ENCODE assay signal across 8 cellular contexts in genomic region chr9:86350006-86350755, GRCh38. TPM values are rescaled to one million over a fixed set of nuclear protein-coding genes. Genes with fewer than 3 reads are reported as not detected.
A peak's percentile ranks its signal among the peaks of the same experiment; 100 is the strongest.
DNase-seq lines count a peak whose midpoint lies in the region; ATAC-seq, FAIRE-seq and TF ChIP-seq lines count a peak whose summit lies in the region.

No MANE protein-coding gene starts in this region.

- peak overlapping the region; percentile 14 for H3K27ac Mint-ChIP-seq in activated T-cell treated with anti-CD3 and anti-CD28 coated beads, Interleukin-2, amount 50 U/mL, for 24 hours

- H3K79me2 ChIP-seq in GM12878 (ENCODE audit: control insufficient read depth, insufficient read depth, low read length) = peaks cover 78% of the 10 kb centered on the region

- SMC1A ChIA-PET in GM12878 (lab: Charles Lee; ENCODE audit: uncharacterized antibody, unreplicated experiment) = interaction anchor here (0.9 to 3.4 kb wide), 5 partner anchors 11 to 68 kb away, joined by 3 to 51 read pairs (median 3); partner anchors contain the start of gene ISCA1

- CTCF ChIA-PET in GM12878 (lab: Yijun Ruan, JAX) = interaction anchor here (0.6 to 3.7 kb wide), 3 partner anchors 10 to 154 kb away, joined by 3 to 20 read pairs (median 3); no protein-coding TSS in a partner anchor

- H3K9me3 ChIP-seq in GM12878 (replicated peaks; ENCODE audit: control insufficient read depth, insufficient read depth, low read length) = no peaks in the 10 kb centered on the region
- H3K9me3 ChIP-seq in suprapubic skin = no peaks in the 10 kb centered on the region
- H3K9me3 ChIP-seq in effector memory CD4-positive, alpha-beta T cell (ENCODE audit: control insufficient read depth, low read length) = no peaks in the 10 kb centered on the region

- peaks cover 82% of the 10 kb centered on the region for H3K36me3 Mint-ChIP-seq in activated T-cell treated with anti-CD3 and anti-CD28 coated beads, Interleukin-2, amount 50 U/mL, for 24 hours (ENCODE audit: low read depth)

- H3K4me3 ChIP-seq in GM12878 (peak overlapping the region; percentile 99), suprapubic skin (peak overlapping the region; percentile 86)
- no peak overlapping the region for H3K4me3 ChIP-seq in effector memory CD4-positive, alpha-beta T cell (ENCODE audit: insufficient read depth, low read depth, low read length, poor library complexity, severe bottlenecking)

- WGBS in GM12878 (ENCODE audit: insufficient coverage, insufficient replicate concordance, low lambda C conversion rate, missing lambda C conversion rate) = 19% methylated on average over 12 of the region's 12 CpGs
- WGBS in suprapubic skin = 78% methylated on average over 12 of the region's 12 CpGs

- H3K4me1 ChIP-seq in GM12878 (ENCODE audit: control insufficient read depth, insufficient read depth, low read length) (peaks cover 6% of the 10 kb centered on the region), suprapubic skin (peaks cover 73% of the 10 kb centered on the region)
- peaks cover 30% of the 10 kb centered on the region for H3K4me1 ChIP-seq in effector memory CD4-positive, alpha-beta T cell (ENCODE audit: control insufficient read depth, insufficient read depth, low read length, poor library complexity, severe bottlenecking)

- no TSS peak for BruUV-seq in GM12878 (replicated peaks; lab: Mats Ljungman, UMichigan)

- H2AFZ ChIP-seq in GM12878 (ENCODE audit: control insufficient read depth, low read depth, low read length) = no peak overlapping the region

- peak; percentile 22 for ATAC-seq in HG03457 (IDR thresholded peaks at IDR 0.05; ENCODE audit: unreplicated experiment)
- ATAC-seq in GM12878 = peak; percentile 51

- no peak for TF ChIP-seq RAD21 in GM12878 (IDR thresholded peaks at IDR 0.05; ENCODE audit: insufficient read depth, low read depth, low read length)

- H3K27me3 ChIP-seq in GM12878 (replicated peaks in 1 of 2; ENCODE audit: control insufficient read depth in 2 of 2, insufficient read depth in 2 of 2, low read length in 1 of 2) (no peaks in the 10 kb centered on the region), suprapubic skin (no peaks in the 10 kb centered on the region)
- H3K27me3 ChIP-seq in effector memory CD4-positive, alpha-beta T cell (replicated peaks; ENCODE audit: control insufficient read depth, insufficient read depth, low read length, poor library complexity, severe bottlenecking) = no peaks in the 10 kb centered on the region

- POLR2A ChIA-PET in GM12878 (lab: Charles Lee) = interaction anchor here (3.3 kb wide), 1 partner anchor 10 kb away, joined by 30 read pairs; no protein-coding TSS in a partner anchor

- H3K27ac ChIP-seq in GM12878 (ENCODE audit: control insufficient read depth, insufficient read depth) = peak overlapping the region; percentile 94
- H3K27ac ChIP-seq in suprapubic skin = no peak overlapping the region
- no peak overlapping the region for H3K27ac ChIP-seq in effector memory CD4-positive, alpha-beta T cell (ENCODE audit: insufficient read depth, low read length, poor library complexity, severe bottlenecking)

- TF ChIP-seq EP300 in GM12878 (IDR thresholded peaks at IDR 0.05; ENCODE audit: borderline replicate concordance in 1 of 2, control insufficient read depth in 1 of 2, low read depth in 2 of 2, low read length in 2 of 2) (peak in 1 of 2 experiments; percentile 50; a peak in 1 of 4 replicates), suprapubic skin (IDR thresholded peaks at IDR 0.05) (no peak)

- TF ChIP-seq POLR2A in GM12878 (IDR thresholded peaks at IDR 0.05; ENCODE audit: low read depth, low read length) (no peak), suprapubic skin (IDR thresholded peaks at IDR 0.05) (no peak)

- RAD21 ChIA-PET in GM12878 (lab: Charles Lee; ENCODE audit: unreplicated experiment) = interaction anchor here (1.2 to 3.8 kb wide), 3 partner anchors 9 to 148 kb away, joined by 3 to 26 read pairs (median 4); no protein-coding TSS in a partner anchor

- H3K27me3 Mint-ChIP-seq in activated T-cell treated with anti-CD3 and anti-CD28 coated beads, Interleukin-2, amount 50 U/mL, for 24 hours = no peaks in the 10 kb centered on the region

- intact Hi-C loops in GM12878 (cut with micrococcal nuclease; ENCODE audit: unreplicated experiment) = loop anchor here (2.0 to 10.0 kb wide), 3 partner anchors 67 to 1155 kb away; partner anchors contain the start of gene ISCA1

- no peaks in the 10 kb centered on the region; a peak in 1 of 4 replicates for H3K36me3 ChIP-seq in GM12878 (ENCODE audit: control insufficient read depth in 2 of 2, insufficient read depth in 2 of 2, low read length in 1 of 2)
- peaks cover 12% of the 10 kb centered on the region for H3K36me3 ChIP-seq in suprapubic skin
- H3K36me3 ChIP-seq in effector memory CD4-positive, alpha-beta T cell (ENCODE audit: control insufficient read depth, insufficient read depth, low read length) = peaks cover 13% of the 10 kb centered on the region

- no peak for FAIRE-seq in GM12878 (lab: Jason Lieb, UNC)

- TF ChIP-seq CTCF in GM12878 (IDR thresholded peaks at IDR 0.05 in 2 of 3, conservative IDR thresholded peaks at IDR 0.05 in 1 of 3; ENCODE audit: control insufficient read depth in 2 of 3, extremely low read depth in 1 of 3, insufficient read depth in 1 of 3, low read depth in 3 of 3, low read length in 3 of 3) (no peak), suprapubic skin (IDR thresholded peaks at IDR 0.05) (no peak)

- H3K4me1 Mint-ChIP-seq in activated T-cell treated with anti-CD3 and anti-CD28 coated beads, Interleukin-2, amount 50 U/mL, for 24 hours (ENCODE audit: low read depth) = peaks cover 67% of the 10 kb centered on the region

- H3K9me3 Mint-ChIP-seq in activated T-cell treated with anti-CD3 and anti-CD28 coated beads, Interleukin-2, amount 50 U/mL, for 24 hours = no peaks in the 10 kb centered on the region

- peak overlapping the region; percentile 83 for H3K4me2 ChIP-seq in GM12878 (ENCODE audit: control insufficient read depth, insufficient read depth)

- H3K4me3 Mint-ChIP-seq in activated T-cell treated with anti-CD3 and anti-CD28 coated beads, Interleukin-2, amount 50 U/mL, for 24 hours = peak overlapping the region; percentile 98

- DNase-seq in activated T-cell treated with anti-CD3 and anti-CD28 coated beads, Interleukin-2, amount 50 U/mL, for 24 hours = no peak
- no peak for DNase-seq in activated T-cell treated with anti-CD3 and anti-CD28 coated beads for 4 hours
- DNase-seq in GM12878 (ENCODE audit: low read depth, low spot score) = no peak
- no peak for DNase-seq in suprapubic skin (ENCODE audit: low spot score in 2 of 2)
- DNase-seq in effector memory CD4-positive, alpha-beta T cell = no peak
- no peak for DNase-seq in activated CD8-positive, alpha-beta memory T cell treated with anti-CD3 and anti-CD28 coated beads, Interleukin-2, amount 50 U/mL, for 48 hours
- DNase-seq in NCI-H1694 treated with DMSO at 0.1 percent for 48 hours (lab: John Stamatoyannopoulos, UW) = no peak

- in situ Hi-C loops in GM12878 (cut with MboI) = no loop called here

- H4K20me1 ChIP-seq in GM12878 (ENCODE audit: control insufficient read depth, insufficient read depth) = no peaks in the 10 kb centered on the region

- H3K9ac ChIP-seq in GM12878 (ENCODE audit: control insufficient read depth, insufficient read depth, low read length) = peak overlapping the region; percentile 53

TF ChIP-seq in GM12878, 131 proteins besides CTCF, POLR2A, EP300 and RAD21 (continues in another document):
- TF ChIP-seq JUNB (IDR thresholded peaks at IDR 0.05) (peak; percentile 12; the same call in 1 of the 2 replicates), KAT2A (conservative IDR thresholded peaks at IDR 0.05; ENCODE audit: control insufficient read depth, low read depth, low read length) (no peak), SKIL (IDR thresholded peaks at IDR 0.05; ENCODE audit: low read depth, poor library complexity, severe bottlenecking) (peak; percentile 39), BMI1 (IDR thresholded peaks at IDR 0.05; ENCODE audit: borderline replicate concordance) (no peak), SPI1 (IDR thresholded peaks at IDR 0.05; ENCODE audit: borderline replicate concordance, insufficient read depth, low read depth, low read length) (peak; percentile 86), RAD51 (IDR thresholded peaks at IDR 0.05) (peak; percentile 70; the same call in 1 of the 2 replicates)

RNA-seq across cellular contexts. Expression of gene TUT7, which starts 4.0 kb away (rescaled TPM):
- 214 and 227 TPM in 2 replicates for total RNA-seq in GM12878 (2013; cell fraction: nucleolus; rRNA removed)
- total RNA-seq in GM12878 (2014; rRNA removed) (28.1 and 33.2 TPM in 2 replicates), GM12878 (2014; rRNA removed; fragmentation: Illumina TruSeq; extraction: Trizol) (49.8 and 50.4 TPM in 2 replicates), GM12878 (2021) (26.4 and 28.8 TPM in 2 replicates), suprapubic skin (100 to 1,000 TPM in 1 of 4 donors, 10 to 100 TPM in 3; 64.4 to 147 (median 82.1) TPM)
- 11.7 TPM for polyA plus RNA-seq in GM12878 (2011; ENCODE audit: low read depth)
- polyA plus RNA-seq in GM12878 (2011; rRNA removed) (38.9 and 60.3 TPM in 2 replicates), GM12878 (2014; fragmentation: Illumina TruSeq; extraction: Trizol) (43.3 and 50.7 TPM in 2 replicates), GM12878 (2014; fragmentation: Nextera tagmentation; extraction: Ambion mirVana) (10 to 100 TPM in 1 of 2 experiments, 1 to 10 TPM in 1; 10.0 to 10.3 TPM), GM12878 (2014; rRNA removed) (16.1 and 22.4 TPM in 2 replicates), GM12878 (2016; fragmentation: Nextera tagmentation; extraction: Ambion mirVana) (10 to 100 TPM; 31.9 to 32.8 TPM)
- 15.0 and 19.8 TPM in 2 replicates for polyA plus RNA-seq in GM12878 (2011; cell fraction: cytosol; rRNA removed)
- polyA plus RNA-seq in GM12878 (2011; cell fraction: nucleus; rRNA removed) = 40.9 and 49.0 TPM in 2 replicates
- polyA plus RNA-seq in GM12878 (2012) = 19.8 and 29.9 TPM in 2 replicates
- 50.4 and 80.2 TPM in 2 replicates for polyA minus RNA-seq in GM12878 (2011; rRNA and poly(A)+ RNA removed)
- 15.5 and 24.2 TPM in 2 replicates for polyA minus RNA-seq in GM12878 (2011; cell fraction: cytosol; rRNA and poly(A)+ RNA removed)
- polyA minus RNA-seq in GM12878 (2011; cell fraction: nucleus; rRNA and poly(A)+ RNA removed) = 82.0 and 109 TPM in 2 replicates
